ENCODE assay signal across 17 cellular contexts in genomic region chrX:133297284-133297683, GRCh38.
DNase-seq lines count a peak whose midpoint lies in the region; TF ChIP-seq lines count a peak whose summit lies in the region.
"Had no signal": no experiment of that assay in that cellular context is flagged by ENCODE, and none has a peak within 500 bp of the region (broad histone marks: within the 10 kb centered on the region; RNA-seq: fewer than 3 reads in every experiment).

No MANE protein-coding gene starts in this region.

- no peaks in the 10 kb centered on the region for H3K9me3 Mint-ChIP-seq in glutamatergic neuron (ENCODE audit: unreplicated experiment)
- H3K9me3 Mint-ChIP-seq: central memory CD8-positive, alpha-beta T cell had no signal

- in situ Hi-C loops in T47D (cut with HindIII; ENCODE audit: low pct_unique_long_range_greater_than_20kb, low sequenced_read_pairs), result no loop called here

- no peak overlapping the region for H3K4me3 Mint-ChIP-seq in glutamatergic neuron (ENCODE audit: unreplicated experiment)
- H3K4me3 Mint-ChIP-seq: central memory CD8-positive, alpha-beta T cell had no signal

- CTCF ChIA-PET in AG04450 (lab: Charles Lee), result interaction anchor here (0.7 kb wide), 1 partner anchor 20 kb away, joined by 6 read pairs; no protein-coding TSS in a partner anchor

- no peak overlapping the region for H3K4me3 ChIP-seq in AG04450 (ENCODE audit: low read depth, low read length)
- H3K4me3 ChIP-seq: spleen, testis had no signal

- H3K9me3 ChIP-seq in AG04450 (ENCODE audit: control insufficient read depth, insufficient read depth, low read length), result no peaks in the 10 kb centered on the region
- H3K9me3 ChIP-seq: spleen, testis had no signal

- H3K36me3 Mint-ChIP-seq in glutamatergic neuron (ENCODE audit: unreplicated experiment), result no peaks in the 10 kb centered on the region

- DNase-seq in AG04450 (ENCODE audit: low read depth, low spot score), result peak; percentile 21
- DNase-seq in M059J (ENCODE audit: low read depth), result peak; percentile 92
- peak; percentile 3 to 5 for DNase-seq in T47D (ENCODE audit: low read depth in 1 of 2, low spot score in 1 of 2)
- peak; percentile 7 for DNase-seq in kidney glomerular epithelial cell (lab: John Stamatoyannopoulos, UW)
- DNase-seq in SK-N-DZ (ENCODE audit: low spot score), result no peak
- DNase-seq in germinal center (ENCODE audit: low spot score), result no peak
- DNase-seq in glutamatergic neuron, result no peak
- DNase-seq in T-helper 9 cell, result no peak
- DNase-seq: activated CD8-positive, alpha-beta memory T cell treated with anti-CD3 and anti-CD28 coated beads for 24 hours; activated gamma-delta T cell treated with Interleukin-2 at 50 U/mL for 16 hours; AML-193; DMS153; KBM-7; NCI-H146; spleen; testis had no signal

- no peak overlapping the region for H3K27ac ChIP-seq in AG04450 (ENCODE audit: low read depth, low read length)
- H3K27ac ChIP-seq: spleen, testis had no signal

- H3K27me3 ChIP-seq in AG04450 (ENCODE audit: control insufficient read depth, insufficient read depth, low read length), result no peaks in the 10 kb centered on the region
- H3K27me3 ChIP-seq: testis had no signal

- POLR2A ChIA-PET in AG04450 (lab: Yijun Ruan, JAX), result no interaction called here

- H3K27me3 Mint-ChIP-seq in glutamatergic neuron (ENCODE audit: unreplicated experiment), result peaks cover 1% of the 10 kb centered on the region
- H3K27me3 Mint-ChIP-seq: central memory CD8-positive, alpha-beta T cell had no signal

- H3K27ac Mint-ChIP-seq in glutamatergic neuron (ENCODE audit: unreplicated experiment), result no peak overlapping the region

- TF ChIP-seq CTCF in AG04450 (IDR thresholded peaks at IDR 0.05; ENCODE audit: low read depth, low read length) (no peak), glutamatergic neuron (IDR thresholded peaks at IDR 0.05; ENCODE audit: partially characterized antibody, unreplicated experiment) (no peak)

- H3K4me1 Mint-ChIP-seq in glutamatergic neuron (ENCODE audit: low read depth, unreplicated experiment), result no peaks in the 10 kb centered on the region
- H3K4me1 Mint-ChIP-seq: central memory CD8-positive, alpha-beta T cell had no signal

Comparison
In these comparisons a context has a peak if more than half of its experiments do, and no peak if none do; other contexts are left out.
1. DNase-seq: peak in AG04450 (single experiment), M059J (single experiment), T47D (2 of 2) and kidney glomerular epithelial cell (single experiment); none in SK-N-DZ (single experiment), germinal center (single experiment), glutamatergic neuron (single experiment) and T-helper 9 cell (single experiment).